ENCODE assay signal across 8 cellular contexts in genomic region chr7:106021211-106022067, GRCh38. TPM values are rescaled to one million over a fixed set of nuclear protein-coding genes. Genes with fewer than 3 reads are reported as not detected.
DNase-seq lines count a peak whose midpoint lies in the region; ATAC-seq and TF ChIP-seq lines count a peak whose summit lies in the region.

No MANE protein-coding gene starts in this region.

- in situ Hi-C loops in brain microvascular endothelial cell (cut with HindIII; ENCODE audit: low pct_ligation_motif_present, low sequenced_read_pairs): no loop called here

- H3K27me3 Mint-ChIP-seq in activated T-cell treated with anti-CD3 and anti-CD28 coated beads, Interleukin-2, amount 50 U/mL, for 24 hours: no peaks in the 10 kb centered on the region

- H3K9me3 Mint-ChIP-seq in activated T-cell treated with anti-CD3 and anti-CD28 coated beads, Interleukin-2, amount 50 U/mL, for 24 hours: no peaks in the 10 kb centered on the region

- H3K36me3 Mint-ChIP-seq in activated T-cell treated with anti-CD3 and anti-CD28 coated beads, Interleukin-2, amount 50 U/mL, for 24 hours (ENCODE audit: low read depth): no peaks in the 10 kb centered on the region

- ATAC-seq in GM19467 (IDR thresholded peaks at IDR 0.05; ENCODE audit: unreplicated experiment) (no peak), GM21737 (IDR thresholded peaks at IDR 0.05; ENCODE audit: unreplicated experiment) (no peak)

- peak; percentile 78 for DNase-seq in DMS79 (lab: John Stamatoyannopoulos, UW)
- peak; percentile 75 for DNase-seq in NCI-H1092 treated with DMSO at 0.1 percent for 48 hours (lab: John Stamatoyannopoulos, UW)
- DNase-seq in activated T-cell treated with anti-CD3 and anti-CD28 coated beads, Interleukin-2, amount 50 U/mL, for 24 hours: no peak
- DNase-seq in mesenteric fat pad (ENCODE audit: low spot score): peak; percentile 45
- no peak for DNase-seq in brain microvascular endothelial cell
- no peak for DNase-seq in stimulated activated CD4-positive, alpha-beta T cell treated with anti-CD3 and anti-CD28 coated beads, Interleukin-1b, Interleukin-23, amount 100 ng/mL, for 48 hours

- no peaks in the 10 kb centered on the region for H3K27me3 ChIP-seq in brain microvascular endothelial cell (replicated peaks)

- TF ChIP-seq CTCF in brain microvascular endothelial cell (IDR thresholded peaks at IDR 0.05; ENCODE audit: low read depth, low read length, missing control alignments): no peak

- no peaks in the 10 kb centered on the region for H3K36me3 ChIP-seq in brain microvascular endothelial cell (replicated peaks)

- no peak overlapping the region for H3K27ac ChIP-seq in brain microvascular endothelial cell

- peak overlapping the region; percentile 38 for H3K4me3 Mint-ChIP-seq in activated T-cell treated with anti-CD3 and anti-CD28 coated beads, Interleukin-2, amount 50 U/mL, for 24 hours

- H3K4me1 Mint-ChIP-seq in activated T-cell treated with anti-CD3 and anti-CD28 coated beads, Interleukin-2, amount 50 U/mL, for 24 hours (ENCODE audit: low read depth): peaks cover 67% of the 10 kb centered on the region

- no peak overlapping the region for H3K4me3 ChIP-seq in brain microvascular endothelial cell (ENCODE audit: low read depth, low read length)

- H3K27ac Mint-ChIP-seq in activated T-cell treated with anti-CD3 and anti-CD28 coated beads, Interleukin-2, amount 50 U/mL, for 24 hours: peak overlapping the region; percentile 93

RNA-seq across cellular contexts. Expression of gene CDHR3, which starts 58.4 kb away (rescaled TPM):
- total RNA-seq in mesenteric fat pad: 35.7 TPM

Comparison
In these comparisons a context has a peak if more than half of its experiments do, and no peak if none do; other contexts are left out.
1. DNase-seq: peak in DMS79 (single experiment), NCI-H1092 treated with DMSO at 0.1 percent for 48 hours (single experiment) and mesenteric fat pad (single experiment); none in activated T-cell treated with anti-CD3 and anti-CD28 coated beads, Interleukin-2, amount 50 U/mL, for 24 hours (single experiment), brain microvascular endothelial cell (single experiment) and stimulated activated CD4-positive, alpha-beta T cell treated with anti-CD3 and anti-CD28 coated beads, Interleukin-1b, Interleukin-23, amount 100 ng/mL, for 48 hours (single experiment).